Comparison of ENCODE assay signal across 8 cellular contexts in genomic region chr14:21191809-21192446, GRCh38. TPM values are rescaled to one million over a fixed set of nuclear protein-coding genes. Genes with fewer than 3 reads are reported as not detected.
A peak's percentile ranks its signal among the peaks of the same experiment; 100 is the strongest.
DNase-seq lines count a peak whose midpoint lies in the region; ATAC-seq and TF ChIP-seq lines count a peak whose summit lies in the region.

No MANE protein-coding gene starts in this region.

- no peaks in the 10 kb centered on the region for H3K27me3 ChIP-seq in CD4-positive, CD25-positive, alpha-beta regulatory T cell (ENCODE audit: control insufficient read depth, insufficient read depth, low read length)
- no peaks in the 10 kb centered on the region for H3K27me3 ChIP-seq in HUES6 (ENCODE audit: control insufficient read depth, insufficient read depth, low read length)
- no peaks in the 10 kb centered on the region for H3K27me3 ChIP-seq in PC-3 (ENCODE audit: low read length)
- no peaks in the 10 kb centered on the region for H3K27me3 ChIP-seq in tibial artery

- no peak overlapping the region for H3K27ac Mint-ChIP-seq in CD4-positive, CD25-positive, alpha-beta regulatory T cell
- H3K27ac Mint-ChIP-seq in activated T-helper 17 cell treated with anti-CD3 and anti-CD28 coated beads, Interleukin-2, amount 50 U/mL, for 72 hours = no peak overlapping the region

- H4K20me1 ChIP-seq in PC-3 (ENCODE audit: low read length) = no peaks in the 10 kb centered on the region

- no peaks in the 10 kb centered on the region for H3K9me3 Mint-ChIP-seq in CD4-positive, CD25-positive, alpha-beta regulatory T cell
- no peaks in the 10 kb centered on the region for H3K9me3 Mint-ChIP-seq in activated T-helper 17 cell treated with anti-CD3 and anti-CD28 coated beads, Interleukin-2, amount 50 U/mL, for 72 hours

- H3K36me3 ChIP-seq in CD4-positive, CD25-positive, alpha-beta regulatory T cell (ENCODE audit: control insufficient read depth, insufficient read depth, low read length) = no peaks in the 10 kb centered on the region
- no peaks in the 10 kb centered on the region for H3K36me3 ChIP-seq in HUES6 (ENCODE audit: control insufficient read depth, insufficient read depth, low read length)
- no peaks in the 10 kb centered on the region for H3K36me3 ChIP-seq in PC-3 (ENCODE audit: low read depth, low read length)
- H3K36me3 ChIP-seq in tibial artery = no peaks in the 10 kb centered on the region

- H3K9ac ChIP-seq in HUES6 (ENCODE audit: low read length) (no peak overlapping the region), PC-3 (ENCODE audit: low read length) (no peak overlapping the region)

- H3K27ac ChIP-seq in CD4-positive, CD25-positive, alpha-beta regulatory T cell (ENCODE audit: insufficient read depth, low read length, poor library complexity, severe bottlenecking) = no peak overlapping the region
- H3K27ac ChIP-seq in HUES6 (ENCODE audit: low read depth, low read length) (no peak overlapping the region), PC-3 (ENCODE audit: low read length) (no peak overlapping the region), tibial artery (no peak overlapping the region)

- H3K4me1 ChIP-seq in CD4-positive, CD25-positive, alpha-beta regulatory T cell (ENCODE audit: control insufficient read depth, insufficient read depth, low read length, poor library complexity, severe bottlenecking) = peaks cover 12% of the 10 kb centered on the region
- H3K4me1 ChIP-seq in HUES6 (ENCODE audit: control insufficient read depth, insufficient read depth, low read length) (peaks cover 20% of the 10 kb centered on the region), PC-3 (ENCODE audit: insufficient read depth, low read length) (no peaks in the 10 kb centered on the region), tibial artery (peaks cover 0 to 17% (median 8%) of the 10 kb centered on the region in 4 donors)

- no peaks in the 10 kb centered on the region for H3K9me3 ChIP-seq in CD4-positive, CD25-positive, alpha-beta regulatory T cell (ENCODE audit: control insufficient read depth in 2 of 2, low read length in 2 of 2)
- H3K9me3 ChIP-seq in HUES6 (ENCODE audit: control insufficient read depth, insufficient read depth, low read depth, low read length) = peaks cover 6% of the 10 kb centered on the region; the same call in 1 of the 2 replicates
- H3K9me3 ChIP-seq in PC-3 (ENCODE audit: low read length) = no peaks in the 10 kb centered on the region
- H3K9me3 ChIP-seq in tibial artery = peaks cover 0 to 3% (median under 1%) of the 10 kb centered on the region in 3 donors

- intact Hi-C loops in PC-3 (cut with micrococcal nuclease) = no loop called here
- intact Hi-C loops in tibial artery (cut with DNase I; ENCODE audit: low total_unique reads) = no loop called here

- H3K79me2 ChIP-seq in PC-3 (ENCODE audit: low read length) = no peaks in the 10 kb centered on the region

- H3K4me3 ChIP-seq in CD4-positive, CD25-positive, alpha-beta regulatory T cell (ENCODE audit: low read depth, low read length) = peak overlapping the region; percentile 53
- peak overlapping the region; percentile 37 for H3K4me3 ChIP-seq in HUES6 (ENCODE audit: low read depth, low read length)
- peak overlapping the region; percentile 39; the same call in 1 of the 2 replicates for H3K4me3 ChIP-seq in PC-3 (ENCODE audit: low read length)
- H3K4me3 ChIP-seq in tibial artery = peak overlapping the region; percentile 29 to 32

- H3K4me1 Mint-ChIP-seq in CD4-positive, CD25-positive, alpha-beta regulatory T cell = peaks cover 3 to 26% (median 10%) of the 10 kb centered on the region in 4 donors
- no peaks in the 10 kb centered on the region for H3K4me1 Mint-ChIP-seq in activated T-helper 17 cell treated with anti-CD3 and anti-CD28 coated beads, Interleukin-2, amount 50 U/mL, for 72 hours

- H3F3A ChIP-seq in PC-3 (ENCODE audit: low read length, unreplicated experiment) = no peaks in the 10 kb centered on the region

- no peak for TF ChIP-seq CTCF in PC-3 (conservative IDR thresholded peaks at IDR 0.05; ENCODE audit: low read depth, low read length)
- TF ChIP-seq CTCF in omental fat pad (IDR thresholded peaks at IDR 0.05) = no peak
- TF ChIP-seq CTCF in tibial artery (IDR thresholded peaks at IDR 0.05) = no peak

- ATAC-seq in CD4-positive, CD25-positive, alpha-beta regulatory T cell (ENCODE audit: low read depth in 2 of 2) = peak; percentile 90 to 92
- peak; percentile 96 for ATAC-seq in GM19467 (IDR thresholded peaks at IDR 0.05; ENCODE audit: unreplicated experiment)
- peak; percentile 88 for ATAC-seq in PC-3
- peak; percentile 98 for ATAC-seq in activated T-helper 17 cell treated with anti-CD3 and anti-CD28 coated beads, Interleukin-2, amount 50 U/mL, for 72 hours (replicated peaks)
- ATAC-seq in omental fat pad (ENCODE audit: low FRiP score) = peak; percentile 51

- BruUV-seq in PC-3 (replicated peaks; lab: Mats Ljungman, UMichigan) = no TSS peak

- CTCF ChIA-PET in PC-3 (lab: Charles Lee) = no interaction called here

- POLR2A ChIA-PET in PC-3 (lab: Charles Lee; ENCODE audit: unreplicated experiment) = no interaction called here

- peak; percentile 49 to 87 (median 57) for DNase-seq in CD4-positive, CD25-positive, alpha-beta regulatory T cell
- DNase-seq in PC-3 = peak; percentile 57
- peak; percentile 75 for DNase-seq in germinal center (ENCODE audit: low spot score)
- DNase-seq in omental fat pad (ENCODE audit: low spot score) = no peak
- DNase-seq in tibial artery = peak; percentile 55 to 76

- H2AFZ ChIP-seq in PC-3 (ENCODE audit: low read length) = peak overlapping the region; percentile 81

- no peaks in the 10 kb centered on the region for H3K9me2 ChIP-seq in PC-3 (replicated peaks; ENCODE audit: low read length)

- no peaks in the 10 kb centered on the region for H3K27me3 Mint-ChIP-seq in CD4-positive, CD25-positive, alpha-beta regulatory T cell
- no peaks in the 10 kb centered on the region for H3K27me3 Mint-ChIP-seq in activated T-helper 17 cell treated with anti-CD3 and anti-CD28 coated beads, Interleukin-2, amount 50 U/mL, for 72 hours

- peak overlapping the region; percentile 54 to 83 (median 76) for H3K4me3 Mint-ChIP-seq in CD4-positive, CD25-positive, alpha-beta regulatory T cell
- H3K4me3 Mint-ChIP-seq in activated T-helper 17 cell treated with anti-CD3 and anti-CD28 coated beads, Interleukin-2, amount 50 U/mL, for 72 hours = peak overlapping the region; percentile 73

- H3K4me2 ChIP-seq in PC-3 (ENCODE audit: low read length) = peak overlapping the region; percentile 74

- no peaks in the 10 kb centered on the region for H3K36me3 Mint-ChIP-seq in CD4-positive, CD25-positive, alpha-beta regulatory T cell
- no peaks in the 10 kb centered on the region for H3K36me3 Mint-ChIP-seq in activated T-helper 17 cell treated with anti-CD3 and anti-CD28 coated beads, Interleukin-2, amount 50 U/mL, for 72 hours (ENCODE audit: low read depth)

RNA-seq across cellular contexts. Expression of gene OR5AU1, which starts 36.1 kb away (rescaled TPM):
- not detected for total RNA-seq in CD4-positive, CD25-positive, alpha-beta regulatory T cell
- not detected for polyA plus RNA-seq in CD4-positive, CD25-positive, alpha-beta regulatory T cell
- total RNA-seq in PC-3 (2014; rRNA removed) (not detected in 2 replicates), omental fat pad (under 1 TPM in 1 of 4 donors, not detected in 3; 0.09 TPM)
- not detected for total RNA-seq in activated T-helper 17 cell treated with anti-CD3 and anti-CD28 coated beads, Interleukin-2, amount 50 U/mL, for 72 hours
